ENCODE assay signal across 8 cellular contexts in the genomic region with DNA sequence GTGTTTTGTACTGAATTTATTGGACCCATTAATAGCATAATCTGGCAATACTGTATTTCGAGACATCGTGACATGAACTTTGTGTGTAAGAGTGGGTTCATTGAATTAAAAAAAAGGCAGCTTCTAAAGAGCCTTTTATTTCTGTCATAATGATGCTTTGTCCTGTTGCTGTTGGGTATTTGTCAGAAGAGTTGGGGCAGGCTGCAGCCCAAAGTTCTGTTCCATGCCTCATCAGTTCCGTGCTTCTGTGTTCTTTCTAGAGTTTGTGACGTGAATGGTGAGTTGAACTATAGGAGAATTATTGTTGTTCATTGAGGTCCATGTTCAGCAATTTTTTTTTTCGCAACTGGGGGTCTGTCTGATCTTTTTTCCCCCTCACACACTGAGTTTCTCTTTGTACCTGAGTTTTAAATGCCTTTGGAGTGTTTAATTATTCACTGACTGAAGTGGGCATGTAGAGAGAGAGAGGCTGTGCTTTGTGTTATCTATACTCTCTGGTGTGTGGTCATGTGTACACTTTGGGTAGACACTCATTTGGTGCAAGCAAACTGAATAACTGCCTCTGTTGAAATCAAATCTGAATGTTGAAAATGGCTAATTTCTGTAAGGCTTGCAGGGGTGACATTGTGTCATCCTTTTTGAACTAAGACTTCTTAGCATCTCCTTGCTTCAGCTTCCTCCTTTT.
DNase-seq lines count a peak whose midpoint lies in the region; ATAC-seq and TF ChIP-seq lines count a peak whose summit lies in the region.

No MANE protein-coding gene starts in this region.

- no peaks in the 10 kb centered on the region for H3K27me3 ChIP-seq in left lung
- H3K27me3 ChIP-seq in thymus (ENCODE audit: control insufficient read depth, insufficient read depth) = no peaks in the 10 kb centered on the region

- H3K27me3 Mint-ChIP-seq in activated T-cell treated with anti-CD3 and anti-CD28 coated beads, Interleukin-2, amount 50 U/mL, for 4 hours (ENCODE audit: low read depth) = no peaks in the 10 kb centered on the region

- ATAC-seq in activated T-cell treated with anti-CD3 and anti-CD28 coated beads, Interleukin-2, amount 50 U/mL, for 4 hours = peak; percentile 44 to 55
- peak; percentile 65 to 76 for ATAC-seq in activated naive CD4-positive, alpha-beta T cell treated with anti-CD3 and anti-CD28 coated beads, Interleukin-2, amount 50 U/mL, for 72 hours
- ATAC-seq in left lung (peak; percentile 58), HG03139 (IDR thresholded peaks at IDR 0.05; ENCODE audit: unreplicated experiment) (no peak)

- intact Hi-C loops in left lung (cut with DNase I) = no loop called here

- peak overlapping the region; percentile 81 for H3K4me3 Mint-ChIP-seq in activated T-cell treated with anti-CD3 and anti-CD28 coated beads, Interleukin-2, amount 50 U/mL, for 4 hours

- peaks cover 4% of the 10 kb centered on the region for H3K36me3 Mint-ChIP-seq in activated T-cell treated with anti-CD3 and anti-CD28 coated beads, Interleukin-2, amount 50 U/mL, for 4 hours (ENCODE audit: insufficient read depth)
- peaks cover 0 to 6% of the 10 kb centered on the region in 2 donors for H3K36me3 Mint-ChIP-seq in activated naive CD4-positive, alpha-beta T cell treated with anti-CD3 and anti-CD28 coated beads, Interleukin-2, amount 50 U/mL, for 72 hours

- no peaks in the 10 kb centered on the region for H3K36me3 ChIP-seq in left lung
- no peaks in the 10 kb centered on the region for H3K36me3 ChIP-seq in thymus (ENCODE audit: control insufficient read depth, insufficient read depth)

- H3K4me1 ChIP-seq in left lung (peaks cover 40 to 89% of the 10 kb centered on the region in 2 donors), thymus (ENCODE audit: control insufficient read depth, insufficient read depth, low read length) (peaks cover 18% of the 10 kb centered on the region)

- H3K4me1 Mint-ChIP-seq in activated T-cell treated with anti-CD3 and anti-CD28 coated beads, Interleukin-2, amount 50 U/mL, for 4 hours (ENCODE audit: low read depth) = peaks cover 86% of the 10 kb centered on the region

- H3K27ac Mint-ChIP-seq in activated naive CD4-positive, alpha-beta T cell treated with anti-CD3 and anti-CD28 coated beads, Interleukin-2, amount 50 U/mL, for 72 hours = peak overlapping the region; percentile 76 to 88

- H3K9me3 ChIP-seq in left lung = no peaks in the 10 kb centered on the region
- no peaks in the 10 kb centered on the region for H3K9me3 ChIP-seq in thymus (ENCODE audit: control insufficient read depth)

- H3K27ac ChIP-seq in left lung (peak overlapping the region; percentile 66 to 92), thymus (ENCODE audit: low read depth) (peak overlapping the region; percentile 1)

- TF ChIP-seq CTCF in left lung (IDR thresholded peaks at IDR 0.05) = no peak

- peak overlapping the region in 1 of 2 donors; percentile 1 for H3K4me3 ChIP-seq in left lung
- H3K4me3 ChIP-seq in thymus (ENCODE audit: low read length) = no peak overlapping the region

- WGBS in thymus = 92% methylated on average over 5 of the region's 5 CpGs

- DNase-seq in activated T-cell treated with anti-CD3 and anti-CD28 coated beads, Interleukin-2, amount 50 U/mL, for 4 hours = no peak
- no peak for DNase-seq in activated T-cell treated with anti-CD3 and anti-CD28 coated beads, Interleukin-2, amount 50 U/mL, for 1 hour
- DNase-seq in activated naive CD4-positive, alpha-beta T cell treated with anti-CD3 and anti-CD28 coated beads, Interleukin-2, amount 50 U/mL, for 72 hours (ENCODE audit: low spot score in 2 of 2) = no peak
- no peak for DNase-seq in left lung
- DNase-seq in D341Med (ENCODE audit: low spot score) = no peak
- no peak for DNase-seq in cerebellar nuclear complex (lab: John Stamatoyannopoulos, UW)

- no peaks in the 10 kb centered on the region for H3K9me3 Mint-ChIP-seq in activated T-cell treated with anti-CD3 and anti-CD28 coated beads, Interleukin-2, amount 50 U/mL, for 4 hours
- no peaks in the 10 kb centered on the region for H3K9me3 Mint-ChIP-seq in activated naive CD4-positive, alpha-beta T cell treated with anti-CD3 and anti-CD28 coated beads, Interleukin-2, amount 50 U/mL, for 72 hours
